15 cellular contexts compared by ENCODE assay signal in the genomic region with DNA sequence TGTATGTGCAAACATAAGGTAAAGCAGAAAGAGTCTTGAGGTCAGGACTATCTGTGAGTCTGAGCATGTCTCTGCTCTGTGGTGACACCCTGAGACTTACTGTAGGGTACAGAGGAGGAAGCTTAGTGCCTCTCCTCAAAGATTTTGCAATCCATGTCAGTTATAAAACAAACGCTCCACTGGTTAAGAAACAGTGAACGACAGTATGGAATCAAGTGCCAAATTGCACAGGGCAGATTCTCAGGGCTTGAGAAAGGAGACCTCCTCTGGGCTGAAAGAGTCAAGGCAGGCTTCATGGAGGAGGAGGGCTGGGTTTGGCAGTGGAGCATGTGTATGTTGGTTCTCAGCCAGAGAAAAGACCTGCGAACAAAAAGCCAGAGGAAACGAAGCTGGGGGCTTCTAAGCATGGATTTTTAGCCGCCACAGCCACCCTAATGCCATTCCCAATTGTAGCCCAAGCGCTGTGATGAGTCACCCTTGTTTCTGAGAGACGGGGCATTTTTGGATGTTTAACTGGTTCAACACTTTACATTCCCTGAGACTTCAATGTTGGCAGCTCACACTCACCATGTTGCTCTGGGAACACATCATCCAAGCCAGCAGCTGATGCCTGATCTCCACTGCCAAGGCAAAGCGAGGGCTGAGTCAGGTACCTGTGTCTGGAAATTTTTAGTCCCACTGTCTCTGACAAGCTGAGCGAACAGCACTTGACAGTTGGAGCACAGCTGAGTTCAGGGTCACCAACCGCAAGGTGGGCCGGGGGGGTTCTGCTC. TPM values are rescaled to one million over a fixed set of nuclear protein-coding genes. Genes with fewer than 3 reads are reported as not detected.
DNase-seq lines count a peak whose midpoint lies in the region; ATAC-seq, FAIRE-seq and TF ChIP-seq lines count a peak whose summit lies in the region.
"Had no signal": no experiment of that assay in that cellular context is flagged by ENCODE, and none has a peak within 500 bp of the region (broad histone marks: within the 10 kb centered on the region; RNA-seq: fewer than 3 reads in every experiment).

No MANE protein-coding gene starts in this region.

- no peaks in the 10 kb centered on the region for H3K9me3 ChIP-seq in breast epithelium
- H3K9me3 ChIP-seq in K562 (replicated peaks; ENCODE audit: control insufficient read depth, insufficient read depth, low read depth, low read length): no peaks in the 10 kb centered on the region
- H3K9me3 ChIP-seq in right atrium auricular region: no peaks in the 10 kb centered on the region
- no peaks in the 10 kb centered on the region for H3K9me3 ChIP-seq in aorta (ENCODE audit: control insufficient read depth, low read length)
- H3K9me3 ChIP-seq: A549 had no signal

- no peak overlapping the region for H3K4me2 ChIP-seq in K562 (ENCODE audit: insufficient read depth, low read length)
- H3K4me2 ChIP-seq: A549 had no signal

- no peak overlapping the region for H2AFZ ChIP-seq in K562 (ENCODE audit: low read depth, low read length)

- TF ChIP-seq EP300 in K562 (IDR thresholded peaks at IDR 0.05; ENCODE audit: low read length): no peak

- H3K36me3 ChIP-seq in breast epithelium (no peaks in the 10 kb centered on the region), K562 (ENCODE audit: control insufficient read depth, insufficient read depth, low read length) (no peaks in the 10 kb centered on the region), right atrium auricular region (no peaks in the 10 kb centered on the region), aorta (ENCODE audit: control insufficient read depth in 1 of 2, insufficient read depth in 2 of 2, low read length in 1 of 2) (no peaks in the 10 kb centered on the region)

- CTCF ChIA-PET in MCF 10A (lab: Yijun Ruan, JAX): interaction anchor here (0.6 kb wide), 2 partner anchors 321 to 526 kb away, joined by 3 read pairs; no protein-coding TSS in a partner anchor
- CTCF ChIA-PET in K562 (lab: Yijun Ruan, JAX; ENCODE audit: low intra/inter-chr PET ratio): no interaction called here

- no peak for TF ChIP-seq POLR2A in breast epithelium (IDR thresholded peaks at IDR 0.05)
- TF ChIP-seq POLR2A in K562 (conservative IDR thresholded peaks at IDR 0.05): no peak

- H3K9me3 Mint-ChIP-seq in MCF 10A (ENCODE audit: unreplicated experiment): no peaks in the 10 kb centered on the region
- H3K9me3 Mint-ChIP-seq in nephron progenitor cell: no peaks in the 10 kb centered on the region
- H3K9me3 Mint-ChIP-seq: activated CD4-positive, alpha-beta memory T cell treated with anti-CD3 and anti-CD28 coated beads, Interleukin-2, amount 10 ng/mL, durations not matched to agents 7 days and 5 days; naive B cell had no signal

- H3K79me2 ChIP-seq in K562 (ENCODE audit: control insufficient read depth, insufficient read depth, low read length): no peaks in the 10 kb centered on the region

- H3K4me3 Mint-ChIP-seq in MCF 10A (ENCODE audit: unreplicated experiment): no peak overlapping the region
- no peak overlapping the region for H3K4me3 Mint-ChIP-seq in nephron progenitor cell
- H3K4me3 Mint-ChIP-seq: activated CD4-positive, alpha-beta memory T cell treated with anti-CD3 and anti-CD28 coated beads, Interleukin-2, amount 10 ng/mL, durations not matched to agents 7 days and 5 days; naive B cell had no signal

- peaks cover 0 to 72% of the 10 kb centered on the region in 2 donors for H3K27me3 ChIP-seq in breast epithelium
- peaks cover 27 to 59% of the 10 kb centered on the region in 2 experiments; a peak in 4 of 5 replicates for H3K27me3 ChIP-seq in K562 (ENCODE audit: control insufficient read depth in 2 of 2, insufficient read depth in 2 of 2, low read length in 2 of 2)
- H3K27me3 ChIP-seq in right atrium auricular region: no peaks in the 10 kb centered on the region
- no peaks in the 10 kb centered on the region for H3K27me3 ChIP-seq in aorta (ENCODE audit: control insufficient read depth in 1 of 2, insufficient read depth in 2 of 2, low read length in 1 of 2)

- TF ChIP-seq CTCF in MCF 10A (IDR thresholded peaks at IDR 0.05; ENCODE audit: unreplicated experiment) (no peak), breast epithelium (IDR thresholded peaks at IDR 0.05) (no peak), K562 (IDR thresholded peaks at IDR 0.05 in 2 of 3, conservative IDR thresholded peaks at IDR 0.05 in 1 of 3; ENCODE audit: insufficient read depth in 2 of 3, low read depth in 1 of 3, low read length in 3 of 3) (no peak), right atrium auricular region (IDR thresholded peaks at IDR 0.05) (no peak), nephron progenitor cell (IDR thresholded peaks at IDR 0.05) (no peak)

- H3K4me1 ChIP-seq in breast epithelium (no peaks in the 10 kb centered on the region), K562 (replicated peaks in 1 of 2; ENCODE audit: control insufficient read depth in 2 of 2, insufficient read depth in 2 of 2, low read length in 2 of 2) (peaks cover 0 to 9% of the 10 kb centered on the region in 2 experiments; a peak in 3 of 5 replicates), right atrium auricular region (peaks cover 0 to 44% of the 10 kb centered on the region in 2 donors), aorta (ENCODE audit: control insufficient read depth in 1 of 2, insufficient read depth in 2 of 2, low read length in 2 of 2) (no peaks in the 10 kb centered on the region)

- H3K36me3 Mint-ChIP-seq in MCF 10A (ENCODE audit: insufficient read depth, unreplicated experiment) (no peaks in the 10 kb centered on the region), nephron progenitor cell (ENCODE audit: low read depth) (no peaks in the 10 kb centered on the region)
- H3K36me3 Mint-ChIP-seq: naive B cell had no signal

- FAIRE-seq in K562 (lab: Jason Lieb, UNC): no peak
- FAIRE-seq: A549, HepG2 had no signal

- peak; percentile 77 for DNase-seq in MCF 10A (ENCODE audit: unreplicated experiment)
- no peak for DNase-seq in breast epithelium (ENCODE audit: low spot score in 2 of 2)
- no peak for DNase-seq in K562 (ENCODE audit: extremely low read depth in 1 of 4, low spot score in 3 of 4)
- DNase-seq in right atrium auricular region (ENCODE audit: low spot score): peak; percentile 59
- DNase-seq in aorta: peak; percentile 83 to 86
- no peak for DNase-seq in NCI-H226
- DNase-seq in nephron progenitor cell: no peak
- DNase-seq: activated CD4-positive, alpha-beta memory T cell treated with anti-CD3 and anti-CD28 coated beads, Interleukin-2, amount 10 ng/mL, durations not matched to agents 7 days and 5 days; activated naive CD4-positive, alpha-beta T cell treated with anti-CD3 and anti-CD28 coated beads, Interleukin-2, amount 50 U/mL, for 16 hours; DND-41; effector memory CD4-positive, alpha-beta T cell; naive B cell had no signal

- no peak overlapping the region for H3K9ac ChIP-seq in K562 (ENCODE audit: insufficient read depth in 1 of 2, low read depth in 2 of 2, low read length in 2 of 2)

- ATAC-seq in K562 (no peak), aorta (ENCODE audit: low FRiP score) (peak; percentile 65), GM21529 (IDR thresholded peaks at IDR 0.05; ENCODE audit: unreplicated experiment) (no peak)
- ATAC-seq: A549, HepG2 had no signal

- no TSS peak for BruUV-seq in MCF 10A (replicated peaks; lab: Mats Ljungman, UMichigan)
- no TSS peak for BruUV-seq in K562 (replicated peaks; lab: Mats Ljungman, UMichigan)

- intact Hi-C loops in MCF 10A (cut with micrococcal nuclease) (no loop called here), breast epithelium (cut with DNase I; ENCODE audit: low total_unique reads) (no loop called here), K562 (cut with micrococcal nuclease) (no loop called here), aorta (cut with DNase I) (loop anchor here in 1 of 2 donors (2.0 kb wide), 2 partner anchors 41 to 383 kb away; no protein-coding TSS in a partner anchor)

- peaks cover 63% of the 10 kb centered on the region for H3K27me3 Mint-ChIP-seq in MCF 10A (ENCODE audit: insufficient read depth, unreplicated experiment)
- H3K27me3 Mint-ChIP-seq in nephron progenitor cell (ENCODE audit: low read depth, poor library complexity): peaks cover 49% of the 10 kb centered on the region

- H3K27ac Mint-ChIP-seq in MCF 10A (ENCODE audit: low read depth, unreplicated experiment): no peak overlapping the region
- no peak overlapping the region for H3K27ac Mint-ChIP-seq in nephron progenitor cell
- H3K27ac Mint-ChIP-seq: activated CD4-positive, alpha-beta memory T cell treated with anti-CD3 and anti-CD28 coated beads, Interleukin-2, amount 10 ng/mL, durations not matched to agents 7 days and 5 days; naive B cell had no signal

- H4K20me1 ChIP-seq in K562 (replicated peaks; ENCODE audit: control insufficient read depth, insufficient read depth, low read length): no peaks in the 10 kb centered on the region

- H3K4me3 ChIP-seq in breast epithelium (no peak overlapping the region), K562 (no peak overlapping the region), right atrium auricular region (no peak overlapping the region), aorta (ENCODE audit: low read length in 2 of 2) (no peak overlapping the region)
- H3K4me3 ChIP-seq: A549 had no signal

- H3K9me1 ChIP-seq in K562 (ENCODE audit: control insufficient read depth, insufficient read depth, low read length): no peaks in the 10 kb centered on the region

- no peak overlapping the region for H3K27ac ChIP-seq in breast epithelium
- no peak overlapping the region for H3K27ac ChIP-seq in K562 (ENCODE audit: extremely low read depth, low read depth, low read length)
- H3K27ac ChIP-seq in right atrium auricular region: peak overlapping the region; percentile 40 to 87
- peak overlapping the region; percentile 58 to 84 for H3K27ac ChIP-seq in aorta (ENCODE audit: low read depth in 1 of 2, low read length in 2 of 2)
- H3K27ac ChIP-seq: A549 had no signal

- 14% methylated on average over 11 of the region's 11 CpGs for WGBS in K562 (ENCODE audit: insufficient coverage, low coverage, missing lambda C conversion rate)
- 4 to 6% methylated on average over 11 of the region's 11 CpGs for whole genome bisulfite sequencing in aorta, 2 donors

- no peak for TF ChIP-seq RAD21 in K562 (CRISPR knock-in tag; conservative IDR thresholded peaks at IDR 0.05 in 1 of 2, IDR thresholded peaks at IDR 0.05 in 1 of 2)

- no peaks in the 10 kb centered on the region for H3K4me1 Mint-ChIP-seq in MCF 10A (ENCODE audit: insufficient read depth, unreplicated experiment)
- H3K4me1 Mint-ChIP-seq in nephron progenitor cell: peaks cover 32% of the 10 kb centered on the region
- H3K4me1 Mint-ChIP-seq: activated CD4-positive, alpha-beta memory T cell treated with anti-CD3 and anti-CD28 coated beads, Interleukin-2, amount 10 ng/mL, durations not matched to agents 7 days and 5 days had no signal

- in situ Hi-C loops in K562 (cut with MboI): no loop called here

- POLR2A ChIA-PET in MCF 10A (lab: Yijun Ruan, JAX) (interaction anchor here (0.6 kb wide), 2 partner anchors 160 to 1167 kb away, joined by 3 read pairs; no protein-coding TSS in a partner anchor), K562 (lab: Yijun Ruan, JAX) (interaction anchor here (1.0 kb wide), 1 partner anchor 17 kb away, joined by 3 read pairs; no protein-coding TSS in a partner anchor)

RNA-seq across cellular contexts. Expression of gene DGKG, which starts 3.4 kb away (rescaled TPM):
- total RNA-seq in MCF 10A (2022): not detected in 2 replicates
- total RNA-seq in breast epithelium: 1 to 10 TPM in 2 of 3 donors, under 1 TPM in 1; 0.59 to 2.3 (median 2.1) TPM
- 0.11 and 0.81 TPM in 2 replicates for total RNA-seq in K562 (2011; cell fraction: chromatin; rRNA removed; ENCODE audit: low replicate concordance)
- 0.53 TPM in 1 of 2 replicates, not detected in the other for total RNA-seq in K562 (2011; cell fraction: nucleolus; rRNA removed)
- 0.07 TPM in 1 of 2 replicates, not detected in the other for total RNA-seq in K562 (2011; cell fraction: nucleoplasm; rRNA removed)
- 0.27 TPM in 1 of 2 replicates, not detected in the other for total RNA-seq in K562 (2014; rRNA removed)
- 0.35 and 0.36 TPM in 2 replicates for total RNA-seq in K562 (2014; rRNA removed; fragmentation: Illumina TruSeq; extraction: Trizol)
- total RNA-seq in K562 (2015; rRNA removed; fragmentation: Illumina TruSeq; extraction: Trizol): 0.04 and 0.15 TPM in 2 replicates
- total RNA-seq in K562 (2021): 0.29 TPM in 1 of 2 replicates, not detected in the other
- 0.14 TPM in 1 of 2 replicates, not detected in the other for polyA plus RNA-seq in K562 (2011; rRNA removed)
- polyA plus RNA-seq in K562 (2011; cell fraction: cytosol; rRNA removed): 0.07 TPM in 1 of 2 replicates, not detected in the other
- 0.10 TPM in 1 of 2 replicates, not detected in the other for polyA plus RNA-seq in K562 (2011; cell fraction: nucleus; rRNA removed)
- 0.12 and 0.22 TPM in 2 replicates for polyA plus RNA-seq in K562 (2012)
- polyA plus RNA-seq in K562 (2014; fragmentation: Illumina TruSeq; extraction: Trizol): 0.18 TPM in 1 of 2 replicates, not detected in the other
- under 1 TPM; 0.13 to 0.15 TPM for polyA plus RNA-seq in K562 (2014; fragmentation: Nextera tagmentation; extraction: Ambion mirVana)
- polyA plus RNA-seq in K562 (2014; rRNA removed): 0.01 and 0.35 TPM in 2 replicates
- polyA minus RNA-seq in K562 (2011; rRNA and poly(A)+ RNA removed): 0.77 TPM in 1 of 2 replicates, not detected in the other
- not detected in 2 replicates for polyA minus RNA-seq in K562 (2011; cell fraction: cytosol; rRNA and poly(A)+ RNA removed)
- polyA minus RNA-seq in K562 (2011; cell fraction: nucleus; rRNA and poly(A)+ RNA removed): 0.54 TPM in 1 of 2 replicates, not detected in the other
- total RNA-seq in right atrium auricular region: 10 to 100 TPM; 25.1 to 27.4 TPM
- total RNA-seq in aorta: 10 to 100 TPM; 12.8 to 37.1 TPM
- polyA plus RNA-seq in aorta: 1 to 10 TPM in 1 of 2 donors, under 1 TPM in 1; 0.95 to 1.9 TPM

Comparison
In these comparisons a context has a peak if more than half of its experiments do, and no peak if none do; other contexts are left out.
1. DNase-seq: peak in MCF 10A (single experiment), right atrium auricular region (single experiment) and aorta (2 of 2); none in breast epithelium (0 of 2), K562 (0 of 4), NCI-H226 (single experiment) and nephron progenitor cell (single experiment).
2. H3K27ac ChIP-seq: peak in right atrium auricular region (2 of 2) and aorta (2 of 2); none in breast epithelium (0 of 2) and K562 (single experiment).
3. RNA of gene DGKG, which starts 3.4 kb away (total RNA-seq): 12.8 to 37.1 TPM in aorta and 25.1 to 27.4 TPM in right atrium auricular region; 0.59 to 2.3 TPM in breast epithelium, 0.04 to 0.81 TPM in K562 and not detected in MCF 10A; every median in the first group is over 4 times any median in the second.